In the genomic region with DNA sequence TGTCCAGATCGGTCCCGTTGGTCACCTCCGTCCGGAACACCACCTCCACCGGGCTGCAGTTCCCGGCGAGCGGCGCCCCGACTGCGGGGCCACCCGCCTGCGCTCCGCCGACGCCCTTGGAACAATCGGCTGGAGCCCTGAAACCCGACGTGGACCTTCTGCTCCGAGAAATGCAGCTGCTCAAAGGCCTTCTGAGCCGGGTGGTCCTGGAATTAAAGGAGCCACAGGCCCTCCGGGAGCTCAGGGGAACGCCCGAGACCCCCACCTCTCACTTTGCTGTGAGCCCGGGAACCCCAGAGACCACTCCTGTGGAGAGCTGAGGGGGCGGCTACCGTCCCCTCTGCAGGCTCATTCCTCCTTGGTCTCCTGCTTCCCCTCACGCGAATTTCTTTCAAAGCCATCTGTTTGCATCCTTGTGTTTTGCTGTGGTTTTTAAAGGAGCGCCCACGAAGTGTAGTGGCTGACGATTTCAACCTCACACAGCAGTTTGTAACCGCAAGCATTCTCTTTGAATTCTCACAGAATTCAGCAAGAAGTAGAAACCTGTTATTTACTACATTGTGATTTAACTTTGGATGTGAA, we compare ENCODE assay signal across 8 cellular contexts. TPM values are rescaled to one million over a fixed set of nuclear protein-coding genes. Genes with fewer than 3 reads are reported as not detected.
DNase-seq lines count a peak whose midpoint lies in the region; ATAC-seq and FAIRE-seq lines count a peak whose summit lies in the region.

No MANE protein-coding gene starts in this region.

- H3K27me3 Mint-ChIP-seq in activated naive CD8-positive, alpha-beta T cell treated with anti-CD3 and anti-CD28 coated beads, Interleukin-2, amount 50 U/mL, for 24 hours = peaks cover 32% of the 10 kb centered on the region

- H3K4me1 Mint-ChIP-seq in activated naive CD8-positive, alpha-beta T cell treated with anti-CD3 and anti-CD28 coated beads, Interleukin-2, amount 50 U/mL, for 24 hours = peaks cover 60% of the 10 kb centered on the region

- H3K27me3 ChIP-seq in iPS-15b (ENCODE audit: control insufficient read depth, insufficient read depth, low read length) (peaks cover 39% of the 10 kb centered on the region), small intestine (ENCODE audit: control insufficient read depth in 2 of 2, insufficient read depth in 2 of 2, low read length in 2 of 2) (peaks cover 3 to 6% of the 10 kb centered on the region in 2 donors)

- H3K9ac ChIP-seq in iPS-15b (ENCODE audit: low read depth, low read length) = peak overlapping the region; percentile 91

- no peaks in the 10 kb centered on the region for H3K9me3 Mint-ChIP-seq in activated naive CD8-positive, alpha-beta T cell treated with anti-CD3 and anti-CD28 coated beads, Interleukin-2, amount 50 U/mL, for 24 hours

- WGBS in small intestine, 3 donors = 5 to 9% (median 5%) methylated on average over 33 of the region's 33 CpGs

- H3K4me3 Mint-ChIP-seq in activated naive CD8-positive, alpha-beta T cell treated with anti-CD3 and anti-CD28 coated beads, Interleukin-2, amount 50 U/mL, for 24 hours = peak overlapping the region; percentile 83

- H3K4me1 ChIP-seq in iPS-15b (ENCODE audit: control insufficient read depth, insufficient read depth, low read length) (peaks cover 3% of the 10 kb centered on the region), small intestine (ENCODE audit: control insufficient read depth in 2 of 2, insufficient read depth in 1 of 2, low read depth in 1 of 2, low read length in 1 of 2) (no peaks in the 10 kb centered on the region)

- H3K36me3 Mint-ChIP-seq in activated naive CD8-positive, alpha-beta T cell treated with anti-CD3 and anti-CD28 coated beads, Interleukin-2, amount 50 U/mL, for 24 hours (ENCODE audit: low read depth) = no peaks in the 10 kb centered on the region

- H3K4me3 ChIP-seq in iPS-15b (ENCODE audit: low read depth, low read length) (peak overlapping the region; percentile 74), small intestine (ENCODE audit: low read depth in 1 of 2, low read length in 2 of 2) (peak overlapping the region; percentile 48 to 67)

- no peaks in the 10 kb centered on the region for H3K36me3 ChIP-seq in iPS-15b (ENCODE audit: control insufficient read depth, insufficient read depth, low read length)
- H3K36me3 ChIP-seq in small intestine (ENCODE audit: control insufficient read depth in 2 of 2, insufficient read depth in 2 of 2, low read length in 2 of 2) = no peaks in the 10 kb centered on the region

- DNase-seq in EH (ENCODE audit: low read depth) (peak; percentile 86), NOMO-1 (lab: John Stamatoyannopoulos, UW; ENCODE audit: unreplicated experiment in 2 of 2) (peak; percentile 33 to 37), small intestine (peak; percentile 46)
- peak; percentile 25 for DNase-seq in activated naive CD8-positive, alpha-beta T cell treated with anti-CD3 and anti-CD28 coated beads, Interleukin-2, amount 50 U/mL, for 24 hours
- no peak for DNase-seq in NK-92 treated with Interleukin-12 subunit alpha and Interleukin-12 subunit beta, amount 100 ng/mL, for 24 hours (lab: John Stamatoyannopoulos, UW)

- no peaks in the 10 kb centered on the region for H3K9me3 ChIP-seq in iPS-15b (ENCODE audit: control insufficient read depth, insufficient read depth, low read length)
- H3K9me3 ChIP-seq in small intestine (ENCODE audit: control insufficient read depth, low read depth) = no peaks in the 10 kb centered on the region

- peak overlapping the region; percentile 82 for H3K27ac Mint-ChIP-seq in activated naive CD8-positive, alpha-beta T cell treated with anti-CD3 and anti-CD28 coated beads, Interleukin-2, amount 50 U/mL, for 24 hours

- ATAC-seq in GM21786 (IDR thresholded peaks at IDR 0.05; ENCODE audit: unreplicated experiment) (peak; percentile 12), GM18858 (IDR thresholded peaks at IDR 0.05; ENCODE audit: unreplicated experiment) (no peak)
- ATAC-seq in activated naive CD8-positive, alpha-beta T cell treated with anti-CD3 and anti-CD28 coated beads, Interleukin-2, amount 50 U/mL, for 24 hours = peak; percentile 15

- peak overlapping the region; percentile 43 to 83 for H3K27ac ChIP-seq in small intestine (ENCODE audit: low read depth in 1 of 2, low read length in 1 of 2)

- FAIRE-seq in small intestine (lab: Jason Lieb, UNC) = no peak

RNA-seq across cellular contexts. Expression of a gene that starts 6.1 kb away (rescaled TPM):
- under 1 TPM in 1 of 3 donors, not detected in 2; 0.34 TPM for polyA plus RNA-seq in small intestine

RNA-seq across cellular contexts. Expression of a gene that starts 20.4 kb away (rescaled TPM):
- 1 to 10 TPM in 1 of 3 donors, not detected in 2; 1.4 TPM for polyA plus RNA-seq in small intestine

RNA-seq across cellular contexts. Expression of a gene that starts 22.2 kb away (rescaled TPM):
- polyA plus RNA-seq in small intestine = 10 to 100 TPM in 2 of 3 donors, 1 to 10 TPM in 1; 9.4 to 22.4 (median 22.2) TPM

RNA-seq across cellular contexts. Expression of a gene that starts 38.7 kb away (rescaled TPM):
- 1 to 10 TPM; 2.7 to 9.1 (median 3.0) TPM for polyA plus RNA-seq in small intestine
